Comparison of ENCODE assay signal across 9 cellular contexts in the genomic region with DNA sequence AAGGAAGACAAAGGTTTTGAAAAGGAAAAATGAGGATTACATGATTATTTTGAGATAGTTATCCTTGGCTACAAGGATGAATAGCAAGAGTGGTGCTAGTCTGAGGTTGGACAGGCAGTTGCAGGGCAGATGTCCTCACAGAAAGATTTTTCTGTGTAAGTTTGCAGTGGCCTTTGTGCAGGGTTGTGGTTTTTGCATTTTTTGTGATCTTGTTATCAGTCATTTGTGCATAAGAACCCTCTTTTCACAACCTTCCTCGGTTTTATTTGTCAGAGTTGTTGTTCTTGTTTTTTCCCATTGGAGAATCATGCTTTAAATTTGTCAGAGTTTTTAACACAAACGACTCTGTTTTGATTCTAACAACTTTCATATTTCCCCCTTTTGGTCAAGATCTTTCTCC. TPM values are rescaled to one million over a fixed set of nuclear protein-coding genes. Genes with fewer than 3 reads are reported as not detected.
DNase-seq lines count a peak whose midpoint lies in the region; ATAC-seq and TF ChIP-seq lines count a peak whose summit lies in the region.
"Had no signal": no experiment of that assay in that cellular context is flagged by ENCODE, and none has a peak within 500 bp of the region (broad histone marks: within the 10 kb centered on the region; RNA-seq: fewer than 3 reads in every experiment).

No MANE protein-coding gene starts in this region.

- H3K27ac Mint-ChIP-seq in CD8-positive, alpha-beta memory T cell: peak overlapping the region in 7 of 8 donors; percentile 72 to 99 (median 97)
- peak overlapping the region; percentile 91 to 99 (median 93) for H3K27ac Mint-ChIP-seq in IgD-negative memory B cell
- peak overlapping the region in 8 of 10 donors; percentile 57 to 100 (median 98) for H3K27ac Mint-ChIP-seq in naive thymus-derived CD8-positive, alpha-beta T cell

- H3K36me3 ChIP-seq in CD8-positive, alpha-beta memory T cell (ENCODE audit: insufficient read depth, low read length): no peaks in the 10 kb centered on the region
- H3K36me3 ChIP-seq in adrenal gland (replicated peaks in 1 of 2): no peaks in the 10 kb centered on the region

- CTCF ChIA-PET in CD8-positive, alpha-beta memory T cell (lab: Charles Lee): interaction anchor here (1.9 to 4.2 kb wide), 2 partner anchors 20 to 135 kb away, joined by 7 to 62 read pairs; no protein-coding TSS in a partner anchor

- peaks cover 33% of the 10 kb centered on the region for H3K4me1 ChIP-seq in CD8-positive, alpha-beta memory T cell (ENCODE audit: insufficient read depth, low read length)
- peaks cover 19 to 33% of the 10 kb centered on the region in 2 donors for H3K4me1 ChIP-seq in adrenal gland (replicated peaks in 1 of 2)

- peak overlapping the region; percentile 96 for H3K4me3 ChIP-seq in CD8-positive, alpha-beta memory T cell (ENCODE audit: low read length)
- H3K4me3 ChIP-seq in adrenal gland: peak overlapping the region in 1 of 4 donors; percentile 93

- DNase-seq in CD8-positive, alpha-beta memory T cell: no peak
- DNase-seq in adrenal gland (no peak), dedifferentiated amniotic fluid mesenchymal stem cell (ENCODE audit: extremely low spot score) (no peak), NCI-H82 (lab: John Stamatoyannopoulos, UW) (no peak)
- DNase-seq in naive thymus-derived CD8-positive, alpha-beta T cell: no peak
- DNase-seq: NCI-H2171 had no signal

- no peak for TF ChIP-seq CTCF in adrenal gland (IDR thresholded peaks at IDR 0.05)

- intact Hi-C loops in adrenal gland (cut with DNase I): no loop called here

- H3K27ac ChIP-seq in CD8-positive, alpha-beta memory T cell (ENCODE audit: low read depth, low read length): no peak overlapping the region
- H3K27ac ChIP-seq in adrenal gland: peak overlapping the region in 3 of 5 donors; percentile 86 to 93 (median 91)

- H3K27me3 Mint-ChIP-seq in CD8-positive, alpha-beta memory T cell: no peaks in the 10 kb centered on the region
- H3K27me3 Mint-ChIP-seq in IgD-negative memory B cell: no peaks in the 10 kb centered on the region
- no peaks in the 10 kb centered on the region for H3K27me3 Mint-ChIP-seq in naive thymus-derived CD8-positive, alpha-beta T cell

- POLR2A ChIA-PET in CD8-positive, alpha-beta memory T cell (lab: Charles Lee): interaction anchor here (6.5 kb wide), 1 partner anchor 21 kb away, joined by 153 read pairs; no protein-coding TSS in a partner anchor
- POLR2A ChIA-PET in naive thymus-derived CD8-positive, alpha-beta T cell (lab: Charles Lee): interaction anchor here (3.0 to 8.3 kb wide), 3 partner anchors 20 to 55 kb away, joined by 22 to 323 read pairs (median 48); a partner anchor contains a TSS

- H3K9me3 Mint-ChIP-seq in CD8-positive, alpha-beta memory T cell: no peaks in the 10 kb centered on the region
- H3K9me3 Mint-ChIP-seq in IgD-negative memory B cell: no peaks in the 10 kb centered on the region
- no peaks in the 10 kb centered on the region for H3K9me3 Mint-ChIP-seq in naive thymus-derived CD8-positive, alpha-beta T cell

- H3K36me3 Mint-ChIP-seq in CD8-positive, alpha-beta memory T cell: peaks cover 0 to 27% (median 0%) of the 10 kb centered on the region in 3 donors
- H3K36me3 Mint-ChIP-seq in IgD-negative memory B cell: no peaks in the 10 kb centered on the region
- peaks cover 0 to 4% (median 0%) of the 10 kb centered on the region in 3 donors for H3K36me3 Mint-ChIP-seq in naive thymus-derived CD8-positive, alpha-beta T cell

- no peaks in the 10 kb centered on the region for H3K27me3 ChIP-seq in CD8-positive, alpha-beta memory T cell (ENCODE audit: insufficient read depth, low read length, poor library complexity, severe bottlenecking)
- no peaks in the 10 kb centered on the region for H3K27me3 ChIP-seq in adrenal gland

- ATAC-seq in naive thymus-derived CD8-positive, alpha-beta T cell: no peak
- ATAC-seq in GM18498 (IDR thresholded peaks at IDR 0.05; ENCODE audit: unreplicated experiment) (no peak), GM18870 (IDR thresholded peaks at IDR 0.05; ENCODE audit: unreplicated experiment) (no peak)

- 29 to 44% (median 37%) methylated on average over 2 of the region's 2 CpGs for WGBS in adrenal gland, 4 donors

- peaks cover 28 to 61% (median 44%) of the 10 kb centered on the region in 3 donors for H3K4me1 Mint-ChIP-seq in CD8-positive, alpha-beta memory T cell
- peaks cover 14 to 34% (median 27%) of the 10 kb centered on the region in 3 donors for H3K4me1 Mint-ChIP-seq in IgD-negative memory B cell
- peaks cover 16 to 59% (median 41%) of the 10 kb centered on the region in 4 donors for H3K4me1 Mint-ChIP-seq in naive thymus-derived CD8-positive, alpha-beta T cell

- H3K4me3 Mint-ChIP-seq in CD8-positive, alpha-beta memory T cell: peak overlapping the region; percentile 87 to 99 (median 94)
- peak overlapping the region; percentile 95 to 98 (median 96) for H3K4me3 Mint-ChIP-seq in IgD-negative memory B cell
- peak overlapping the region; percentile 88 to 99 (median 96) for H3K4me3 Mint-ChIP-seq in naive thymus-derived CD8-positive, alpha-beta T cell

- TF ChIP-seq POLR2A in adrenal gland (IDR thresholded peaks at IDR 0.05): no peak

- H3K9me3 ChIP-seq in CD8-positive, alpha-beta memory T cell (ENCODE audit: low read length): no peaks in the 10 kb centered on the region
- H3K9me3 ChIP-seq in adrenal gland (replicated peaks in 1 of 3): no peaks in the 10 kb centered on the region

RNA-seq across cellular contexts. Expression of a gene that starts 1.4 kb away (rescaled TPM):
- 10 to 100 TPM; 17.9 to 19.9 TPM for total RNA-seq in CD8-positive, alpha-beta memory T cell
- 5.5 TPM for polyA plus RNA-seq in CD8-positive, alpha-beta memory T cell
- polyA plus RNA-seq in IgD-negative memory B cell (6.1 TPM), adrenal gland (10 to 100 TPM in 1 of 3 donors, 1 to 10 TPM in 2; 4.9 to 28.0 (median 6.8) TPM)
- 10 to 100 TPM; 24.9 to 64.4 (median 35.1) TPM for total RNA-seq in adrenal gland
- 10 to 100 TPM; 17.1 to 23.1 TPM for total RNA-seq in naive thymus-derived CD8-positive, alpha-beta T cell
- 1 to 10 TPM; 3.5 to 5.6 (median 3.8) TPM for polyA plus RNA-seq in naive thymus-derived CD8-positive, alpha-beta T cell

RNA-seq across cellular contexts. Expression of a gene that starts 31.0 kb away (rescaled TPM):
- 10 to 100 TPM; 85.1 to 87.1 TPM for total RNA-seq in CD8-positive, alpha-beta memory T cell
- 24.5 TPM for polyA plus RNA-seq in CD8-positive, alpha-beta memory T cell
- 59.8 TPM for polyA plus RNA-seq in IgD-negative memory B cell
- total RNA-seq in adrenal gland: 100 to 1,000 TPM; 113 to 263 (median 156) TPM
- polyA plus RNA-seq in adrenal gland: 100 to 1,000 TPM in 2 of 3 donors, 10 to 100 TPM in 1; 85.7 to 209 (median 104) TPM
- total RNA-seq in naive thymus-derived CD8-positive, alpha-beta T cell: 100 to 1,000 TPM; 106 TPM
- polyA plus RNA-seq in naive thymus-derived CD8-positive, alpha-beta T cell: 10 to 100 TPM; 16.3 to 21.9 (median 18.2) TPM
